Comparison of ENCODE assay signal across 10 cellular contexts in genomic region chr17:68509151-68510057, GRCh38. TPM values are rescaled to one million over a fixed set of nuclear protein-coding genes. Genes with fewer than 3 reads are reported as not detected.
DNase-seq lines count a peak whose midpoint lies in the region; ATAC-seq and TF ChIP-seq lines count a peak whose summit lies in the region.
"Had no signal": no experiment of that assay in that cellular context is flagged by ENCODE, and none has a peak within 500 bp of the region (broad histone marks: within the 10 kb centered on the region; RNA-seq: fewer than 3 reads in every experiment).

No MANE protein-coding gene starts in this region.

- no peak overlapping the region for H3K9ac ChIP-seq in mesendoderm (ENCODE audit: low read length)

- H3K4ac ChIP-seq in mesendoderm (ENCODE audit: low read depth, low read length): no peak overlapping the region

- no peak for TF ChIP-seq CTCF in upper lobe of right lung (IDR thresholded peaks at IDR 0.05)

- H3K23ac ChIP-seq in mesendoderm (ENCODE audit: low read length): no peak overlapping the region

- H3K79me2 ChIP-seq in mesendoderm (ENCODE audit: control insufficient read depth, insufficient read depth, low read length): peaks cover 17% of the 10 kb centered on the region

- peaks cover 8 to 11% of the 10 kb centered on the region in 2 donors for H3K36me3 Mint-ChIP-seq in activated T-cell treated with anti-CD3 and anti-CD28 coated beads, Interleukin-2, amount 50 U/mL, for 72 hours (ENCODE audit: insufficient read depth in 2 of 2)

- no peak overlapping the region for H3K4me3 ChIP-seq in SJCRH30
- H3K4me3 ChIP-seq in right cardiac atrium (ENCODE audit: low read length): no peak overlapping the region
- no peak overlapping the region for H3K4me3 ChIP-seq in upper lobe of right lung
- H3K4me3 ChIP-seq in mesendoderm (ENCODE audit: low read length): no peak overlapping the region

- peak overlapping the region; percentile 39 for H3K27ac Mint-ChIP-seq in activated T-cell treated with anti-CD3 and anti-CD28 coated beads, Interleukin-2, amount 50 U/mL, for 72 hours

- no peaks in the 10 kb centered on the region for H3K27me3 ChIP-seq in SJCRH30
- H3K27me3 ChIP-seq in right cardiac atrium (ENCODE audit: control insufficient read depth, insufficient read depth): no peaks in the 10 kb centered on the region
- no peaks in the 10 kb centered on the region for H3K27me3 ChIP-seq in upper lobe of right lung
- H3K27me3 ChIP-seq in mesendoderm (ENCODE audit: insufficient read depth, low read length, poor library complexity): no peaks in the 10 kb centered on the region

- H3K4me2 ChIP-seq in mesendoderm (ENCODE audit: low read length): no peak overlapping the region

- no peak overlapping the region for H4K5ac ChIP-seq in mesendoderm (ENCODE audit: low read length)

- H3K4me1 ChIP-seq in SJCRH30: peaks cover 22% of the 10 kb centered on the region
- H3K4me1 ChIP-seq in right cardiac atrium (ENCODE audit: control insufficient read depth, insufficient read depth, low read length): no peaks in the 10 kb centered on the region
- H3K4me1 ChIP-seq in upper lobe of right lung: peaks cover 26% of the 10 kb centered on the region
- no peaks in the 10 kb centered on the region for H3K4me1 ChIP-seq in mesendoderm (ENCODE audit: control insufficient read depth, low read depth, low read length)

- H2BK15ac ChIP-seq in mesendoderm (replicated peaks; ENCODE audit: low read depth): no peak overlapping the region

- no peak overlapping the region for H2AK5ac ChIP-seq in mesendoderm (ENCODE audit: low read length)

- H3K9me3 Mint-ChIP-seq in activated T-cell treated with anti-CD3 and anti-CD28 coated beads, Interleukin-2, amount 50 U/mL, for 72 hours: peaks cover 0 to under 1% of the 10 kb centered on the region in 2 donors

- H3K9me3 ChIP-seq in SJCRH30 (replicated peaks) (no peaks in the 10 kb centered on the region), right cardiac atrium (ENCODE audit: control insufficient read depth, low read length) (no peaks in the 10 kb centered on the region), upper lobe of right lung (no peaks in the 10 kb centered on the region)

- DNase-seq in activated T-cell treated with anti-CD3 and anti-CD28 coated beads, Interleukin-2, amount 50 U/mL, for 72 hours: peak in 1 of 2 donors; percentile 15
- no peak for DNase-seq in activated T-cell treated with anti-CD3 and anti-CD28 coated beads, Interleukin-2, amount 50 U/mL, for 1 hour
- DNase-seq in SJCRH30 (peak; percentile 85 to 93), right cardiac atrium (peak; percentile 45 to 86 (median 75)), upper lobe of right lung (peak; percentile 71), mesendoderm (no peak), COR-L47 (lab: John Stamatoyannopoulos, UW) (no peak), retina (no peak)
- DNase-seq: SW 1271 had no signal

- peaks cover 33% of the 10 kb centered on the region for H3K4me1 Mint-ChIP-seq in activated T-cell treated with anti-CD3 and anti-CD28 coated beads, Interleukin-2, amount 50 U/mL, for 72 hours (ENCODE audit: low read depth)

- no peaks in the 10 kb centered on the region for H3K79me1 ChIP-seq in mesendoderm (ENCODE audit: low read length)

- 57% methylated on average over 9 of the region's 9 CpGs for WGBS in right cardiac atrium
- WGBS in mesendoderm (ENCODE audit: extremely low coverage, insufficient coverage, low lambda C conversion rate): no CpG with 5 or more reads among the region's 9 CpGs

- no peak overlapping the region for H4K8ac ChIP-seq in mesendoderm (ENCODE audit: low read depth, low read length)

- intact Hi-C loops in right cardiac atrium (cut with DNase I) (loop anchor here in 1 of 4 donors (10.0 kb wide), 1 partner anchor 45 kb away; no protein-coding TSS in a partner anchor), upper lobe of right lung (cut with DNase I) (no loop called here)

- H2BK120ac ChIP-seq in mesendoderm (ENCODE audit: low read depth, low read length): no peak overlapping the region

- no peak overlapping the region for H3K18ac ChIP-seq in mesendoderm (ENCODE audit: low read length)

- H3K56ac ChIP-seq in mesendoderm (ENCODE audit: low read length): no peak overlapping the region

- no peak for ATAC-seq in activated T-cell treated with anti-CD3 and anti-CD28 coated beads, Interleukin-2, amount 50 U/mL, for 72 hours (replicated peaks in 1 of 2)
- no peak for ATAC-seq in right cardiac atrium
- no peak for ATAC-seq in upper lobe of right lung

- no peak overlapping the region for H2BK5ac ChIP-seq in mesendoderm (ENCODE audit: low read length)

- H3K4me3 Mint-ChIP-seq in activated T-cell treated with anti-CD3 and anti-CD28 coated beads, Interleukin-2, amount 50 U/mL, for 72 hours: peak overlapping the region in 1 of 2 donors; percentile 52

- H3K27ac ChIP-seq in SJCRH30 (peak overlapping the region; percentile 95), right cardiac atrium (ENCODE audit: low read length) (peak overlapping the region; percentile 39), upper lobe of right lung (peak overlapping the region; percentile 43), mesendoderm (ENCODE audit: low read depth, low read length) (no peak overlapping the region)
- H3K27ac ChIP-seq: C4-2B had no signal

- H3K27me3 Mint-ChIP-seq in activated T-cell treated with anti-CD3 and anti-CD28 coated beads, Interleukin-2, amount 50 U/mL, for 72 hours (ENCODE audit: low read depth): no peaks in the 10 kb centered on the region

- H3K36me3 ChIP-seq in SJCRH30 (peaks cover 3% of the 10 kb centered on the region; the same call in 1 of the 2 replicates), upper lobe of right lung (no peaks in the 10 kb centered on the region), mesendoderm (ENCODE audit: control insufficient read depth, insufficient read depth, low read length) (no peaks in the 10 kb centered on the region)

RNA-seq across cellular contexts. Expression of gene PRKAR1A, which starts 2.8 kb away (rescaled TPM):
- 100 to 1,000 TPM; 245 to 252 TPM for total RNA-seq in activated T-cell treated with anti-CD3 and anti-CD28 coated beads, Interleukin-2, amount 50 U/mL, for 72 hours
- 407 and 454 TPM in 2 replicates for total RNA-seq in SJCRH30 (2014; rRNA removed; shearing (Covaris generic))
- total RNA-seq in right cardiac atrium: 100 to 1,000 TPM; 545 to 768 (median 595) TPM
- polyA plus RNA-seq in right cardiac atrium: 187 TPM
- 389 TPM for total RNA-seq in upper lobe of right lung
- polyA plus RNA-seq in mesendoderm (2013, experiment 1 of 2): 91.6 TPM
- polyA plus RNA-seq in mesendoderm (2013, experiment 2 of 2): 93.2 TPM

RNA-seq across cellular contexts. Expression of gene WIPI1, which starts 52.1 kb away (rescaled TPM):
- total RNA-seq in activated T-cell treated with anti-CD3 and anti-CD28 coated beads, Interleukin-2, amount 50 U/mL, for 72 hours: 10 to 100 TPM; 61.0 to 85.8 TPM
- 19.0 and 25.8 TPM in 2 replicates for total RNA-seq in SJCRH30 (2014; rRNA removed; shearing (Covaris generic))
- total RNA-seq in right cardiac atrium: 10 to 100 TPM; 42.6 to 71.3 (median 53.5) TPM
- 44.2 TPM for polyA plus RNA-seq in right cardiac atrium
- total RNA-seq in upper lobe of right lung: 38.1 TPM
- polyA plus RNA-seq in mesendoderm (2013, experiment 1 of 2): 10.7 TPM
- 11.0 TPM for polyA plus RNA-seq in mesendoderm (2013, experiment 2 of 2)

Comparison
In these comparisons a context has a peak if more than half of its experiments do, and no peak if none do; other contexts are left out.
1. DNase-seq: peak in SJCRH30 (2 of 2), right cardiac atrium (3 of 3) and upper lobe of right lung (single experiment); none in activated T-cell treated with anti-CD3 and anti-CD28 coated beads, Interleukin-2, amount 50 U/mL, for 1 hour (single experiment), mesendoderm (single experiment), COR-L47 (single experiment) and retina (single experiment).